In genomic region chr1:165117482-165117881, GRCh38 we compare ENCODE assay signal across 21 cellular contexts.
A peak's percentile ranks its signal among the peaks of the same experiment; 100 is the strongest.
DNase-seq lines count a peak whose midpoint lies in the region; ATAC-seq and TF ChIP-seq lines count a peak whose summit lies in the region.
"Had no signal": no experiment of that assay in that cellular context is flagged by ENCODE, and none has a peak within 500 bp of the region (broad histone marks: within the 10 kb centered on the region; RNA-seq: fewer than 3 reads in every experiment).

No MANE protein-coding gene starts in this region.

- no peak overlapping the region for H3K23ac ChIP-seq in trophoblast cell (ENCODE audit: low read length)

- H3K27me3 Mint-ChIP-seq in WTC11 (ENCODE audit: low read depth) (peaks cover 67% of the 10 kb centered on the region), osteocyte (ENCODE audit: unreplicated experiment) (peaks cover 8% of the 10 kb centered on the region)

- peak overlapping the region; percentile 56 for H3K4me3 Mint-ChIP-seq in WTC11
- no peak overlapping the region for H3K4me3 Mint-ChIP-seq in osteocyte (ENCODE audit: unreplicated experiment)
- H3K4me3 Mint-ChIP-seq: activated CD4-positive, alpha-beta T cell treated with anti-CD3 and anti-CD28 coated beads, Interleukin-2, amount 10 ng/mL, durations not matched to agents 7 days and 5 days; activated naive CD8-positive, alpha-beta T cell treated with anti-CD3 and anti-CD28 coated beads, Interleukin-2, amount 50 U/mL, for 24 hours; dendritic cell treated with granulocyte-macrophage colony-stimulating factor and Interleukin-4, amounts not matched to agents 40 ng/mL and 50 ng/mL, for 4 days; T-cell had no signal

- H3K9me3 Mint-ChIP-seq in WTC11 (no peaks in the 10 kb centered on the region), osteocyte (ENCODE audit: unreplicated experiment) (no peaks in the 10 kb centered on the region)
- H3K9me3 Mint-ChIP-seq: activated CD4-positive, alpha-beta T cell treated with anti-CD3 and anti-CD28 coated beads, Interleukin-2, amount 10 ng/mL, durations not matched to agents 7 days and 5 days; activated naive CD8-positive, alpha-beta T cell treated with anti-CD3 and anti-CD28 coated beads, Interleukin-2, amount 50 U/mL, for 24 hours; T-cell had no signal

- H3K27me3 ChIP-seq in trophoblast cell (ENCODE audit: insufficient read depth, low read length), result peaks cover 20% of the 10 kb centered on the region
- H3K27me3 ChIP-seq: ovary had no signal

- no peak overlapping the region for H3K4ac ChIP-seq in trophoblast cell (ENCODE audit: low read depth, low read length)

- H3K4me1 Mint-ChIP-seq in WTC11, result peaks cover 10% of the 10 kb centered on the region
- no peaks in the 10 kb centered on the region for H3K4me1 Mint-ChIP-seq in osteocyte (ENCODE audit: unreplicated experiment)
- H3K4me1 Mint-ChIP-seq: activated CD4-positive, alpha-beta T cell treated with anti-CD3 and anti-CD28 coated beads, Interleukin-2, amount 10 ng/mL, durations not matched to agents 7 days and 5 days; activated naive CD8-positive, alpha-beta T cell treated with anti-CD3 and anti-CD28 coated beads, Interleukin-2, amount 50 U/mL, for 24 hours; T-cell had no signal

- no peaks in the 10 kb centered on the region for H3K36me3 ChIP-seq in trophoblast cell (ENCODE audit: control insufficient read depth in 1 of 2, insufficient read depth in 2 of 2, low read length in 2 of 2)
- H3K36me3 ChIP-seq: BE2C, breast epithelium, ovary had no signal

- ATAC-seq in WTC11 (peak; percentile 69), HG03175 (IDR thresholded peaks at IDR 0.05; ENCODE audit: unreplicated experiment) (no peak)
- ATAC-seq: GM12878, T-cell had no signal

- peak overlapping the region; percentile 49 for H3K4me2 ChIP-seq in trophoblast cell (ENCODE audit: low read length)

- CTCF ChIA-PET in WTC11 (lab: Charles Lee), result interaction anchor here (1.2 to 2.1 kb wide), 2 partner anchors 12 to 250 kb away, joined by 8 to 30 read pairs; no protein-coding TSS in a partner anchor

- no peak overlapping the region for H2AFZ ChIP-seq in trophoblast cell (ENCODE audit: insufficient read depth, low read length, poor library complexity)

- no peak overlapping the region for H4K91ac ChIP-seq in trophoblast cell (ENCODE audit: low read depth, low read length)

- H3K18ac ChIP-seq in trophoblast cell (ENCODE audit: low read length), result no peak overlapping the region

- POLR2A ChIA-PET in WTC11 (lab: Charles Lee), result no interaction called here

- no peak overlapping the region for H2BK12ac ChIP-seq in trophoblast cell (ENCODE audit: low read length)

- peaks cover 7% of the 10 kb centered on the region for H3K9me3 ChIP-seq in trophoblast cell (ENCODE audit: insufficient read depth, low read depth, low read length)
- H3K9me3 ChIP-seq: BE2C, breast epithelium, ovary had no signal

- peak; percentile 47 for DNase-seq in DMS53 (lab: John Stamatoyannopoulos, UW)
- no peak for DNase-seq in DMS53 treated with DMSO at 0.1 percent for 48 hours (lab: John Stamatoyannopoulos, UW; ENCODE audit: unreplicated experiment)
- peak; percentile 61 for DNase-seq in WTC11 (ENCODE audit: low spot score)
- DNase-seq in iPS-NIHi7 (ENCODE audit: extremely low spot score), result peak; percentile 55
- no peak for DNase-seq in trophoblast cell
- DNase-seq in osteocyte (ENCODE audit: extremely low spot score, unreplicated experiment), result no peak
- no peak for DNase-seq in cerebellum (ENCODE audit: low spot score)
- DNase-seq: activated CD4-positive, alpha-beta T cell treated with anti-CD3 and anti-CD28 coated beads, Interleukin-2, amount 10 ng/mL, durations not matched to agents 7 days and 5 days; activated naive CD8-positive, alpha-beta T cell treated with anti-CD3 and anti-CD28 coated beads, Interleukin-2, amount 50 U/mL, for 24 hours; BE2C; ovary; stimulated activated CD4-positive, alpha-beta T cell treated with anti-CD3 and anti-CD28 coated beads, Interleukin-4, amount 100 ng/mL, for 1 hour; T-cell had no signal

- no peaks in the 10 kb centered on the region for H3K79me1 ChIP-seq in trophoblast cell (ENCODE audit: low read length)

- H3K4me3 ChIP-seq in trophoblast cell (ENCODE audit: low read depth, low read length), result no peak overlapping the region
- H3K4me3 ChIP-seq: breast epithelium, GM12878, ovary, skin epidermis had no signal

- H3K9ac ChIP-seq in trophoblast cell (ENCODE audit: low read length), result no peak overlapping the region

- no peak overlapping the region for H3K27ac Mint-ChIP-seq in WTC11
- no peak overlapping the region for H3K27ac Mint-ChIP-seq in osteocyte (ENCODE audit: unreplicated experiment)
- H3K27ac Mint-ChIP-seq: activated CD4-positive, alpha-beta T cell treated with anti-CD3 and anti-CD28 coated beads, Interleukin-2, amount 10 ng/mL, durations not matched to agents 7 days and 5 days; activated naive CD8-positive, alpha-beta T cell treated with anti-CD3 and anti-CD28 coated beads, Interleukin-2, amount 50 U/mL, for 24 hours; dendritic cell treated with granulocyte-macrophage colony-stimulating factor and Interleukin-4, amounts not matched to agents 40 ng/mL and 50 ng/mL, for 4 days had no signal

- H3K4me1 ChIP-seq in trophoblast cell (ENCODE audit: control insufficient read depth in 1 of 2, insufficient read depth in 2 of 2, low read length in 2 of 2), result peaks cover 2 to 3% of the 10 kb centered on the region in 2 experiments
- H3K4me1 ChIP-seq: BE2C, breast epithelium had no signal

- no peak overlapping the region for H4K12ac ChIP-seq in trophoblast cell (ENCODE audit: low read depth, low read length)

- H2AK5ac ChIP-seq in trophoblast cell (ENCODE audit: low read length), result no peak overlapping the region

- H3K79me2 ChIP-seq in trophoblast cell (ENCODE audit: control insufficient read depth, insufficient read depth, low read length, poor library complexity), result no peaks in the 10 kb centered on the region

- H2BK5ac ChIP-seq in trophoblast cell (ENCODE audit: low read depth, low read length, poor library complexity), result no peak overlapping the region

- no CpG with 5 or more reads among the region's 33 CpGs for WGBS in trophoblast cell (ENCODE audit: extremely low coverage, insufficient coverage, insufficient read length)

- TF ChIP-seq CTCF in WTC11 (IDR thresholded peaks at IDR 0.05) (no peak), osteocyte (IDR thresholded peaks at IDR 0.05) (no peak)

- H3K14ac ChIP-seq in trophoblast cell (ENCODE audit: low read length), result no peak overlapping the region

- no peak overlapping the region for H4K8ac ChIP-seq in trophoblast cell (ENCODE audit: low read depth, low read length)

- H3K27ac ChIP-seq in trophoblast cell (ENCODE audit: low read depth, low read length), result no peak overlapping the region
- H3K27ac ChIP-seq: 22Rv1, breast epithelium, foreskin keratinocyte, ovary, RWPE1, skin epidermis had no signal

- no peak overlapping the region for H2BK120ac ChIP-seq in trophoblast cell (ENCODE audit: insufficient read depth, low read length, poor library complexity)

- no peaks in the 10 kb centered on the region for H3K36me3 Mint-ChIP-seq in WTC11
- H3K36me3 Mint-ChIP-seq in osteocyte (ENCODE audit: unreplicated experiment), result no peaks in the 10 kb centered on the region
- H3K36me3 Mint-ChIP-seq: T-cell had no signal

TF ChIP-seq in WTC11, 78 proteins besides CTCF, POLR2A, EP300 and RAD21 (continues in another document):
- TF ChIP-seq NR3C1 (CRISPR knock-in tag; conservative IDR thresholded peaks at IDR 0.05; ENCODE audit: low read depth) (no peak), ZNF138 (CRISPR knock-in tag; conservative IDR thresholded peaks at IDR 0.05) (no peak), E2F1 (CRISPR knock-in tag; IDR thresholded peaks at IDR 0.05) (no peak), ARID4B (CRISPR knock-in tag; IDR thresholded peaks at IDR 0.05; ENCODE audit: borderline replicate concordance) (no peak), MAX (CRISPR knock-in tag; IDR thresholded peaks at IDR 0.05) (peak; percentile 65), EMX1 (CRISPR knock-in tag; IDR thresholded peaks at IDR 0.05) (no peak)

Comparison
In these comparisons a context has a peak if more than half of its experiments do, and no peak if none do; other contexts are left out.
1. DNase-seq: peak in DMS53 (single experiment), WTC11 (single experiment) and iPS-NIHi7 (single experiment); none in DMS53 treated with DMSO at 0.1 percent for 48 hours (single experiment), trophoblast cell (0 of 2), osteocyte (single experiment) and cerebellum (single experiment).